In the genomic region with DNA sequence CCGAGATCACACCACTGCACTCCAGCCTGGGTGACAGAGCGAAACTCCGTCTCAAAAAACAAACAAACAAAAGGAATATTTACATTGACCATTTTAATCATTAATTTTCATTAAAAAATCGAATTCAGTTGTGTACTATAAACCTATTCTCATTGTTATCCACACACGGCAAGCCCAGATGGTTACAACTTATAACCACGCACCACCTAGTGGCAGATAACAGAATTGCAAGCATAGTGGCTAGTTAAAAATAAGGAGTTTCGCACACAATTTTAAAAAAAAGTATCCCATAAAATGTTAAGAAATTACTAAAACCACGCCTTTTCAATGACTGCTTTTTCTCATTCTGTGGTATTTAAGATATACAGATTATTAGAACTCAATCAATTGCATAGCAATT, we compare ENCODE assay signal across 8 cellular contexts. TPM values are rescaled to one million over a fixed set of nuclear protein-coding genes. Genes with fewer than 3 reads are reported as not detected.
DNase-seq lines count a peak whose midpoint lies in the region; ATAC-seq and TF ChIP-seq lines count a peak whose summit lies in the region.

No MANE protein-coding gene starts in this region.

- no peaks in the 10 kb centered on the region for H3K9me3 ChIP-seq in gastrocnemius medialis

- no peak for ATAC-seq in gastrocnemius medialis
- ATAC-seq in HG02623 (IDR thresholded peaks at IDR 0.05; ENCODE audit: unreplicated experiment) = no peak

- peak; percentile 26 for TF ChIP-seq CTCF in NB4 (IDR thresholded peaks at IDR 0.05; ENCODE audit: low read depth, low read length)
- TF ChIP-seq CTCF in gastrocnemius medialis (IDR thresholded peaks at IDR 0.05 in 4 of 5, conservative IDR thresholded peaks at IDR 0.05 in 1 of 5) = peak in 3 of 5 experiments; percentile 12 to 51 (median 18)

- H3K27ac ChIP-seq in gastrocnemius medialis (no peak overlapping the region), substantia nigra (ENCODE audit: low read depth, low read length, poor library complexity, severe bottlenecking) (no peak overlapping the region)

- peak; percentile 9 for DNase-seq in activated gamma-delta T cell treated with Interleukin-2 at 50 U/mL for 16 hours
- no peak for DNase-seq in activated gamma-delta T cell (lab: John Stamatoyannopoulos, UW)
- peak; percentile 45 for DNase-seq in NB4 (ENCODE audit: low read depth)
- DNase-seq in dermis blood vessel endothelial cell = peak; percentile 8
- DNase-seq in gastrocnemius medialis = no peak
- DNase-seq in substantia nigra (lab: John Stamatoyannopoulos, UW) = no peak
- no peak for DNase-seq in NCI-H1436 (lab: John Stamatoyannopoulos, UW)

- TF ChIP-seq POLR2A in NB4 (IDR thresholded peaks at IDR 0.05; ENCODE audit: extremely low read depth, insufficient read length) (no peak), gastrocnemius medialis (IDR thresholded peaks at IDR 0.05) (no peak)

- H3K36me3 ChIP-seq in gastrocnemius medialis = no peaks in the 10 kb centered on the region

- H3K4me1 ChIP-seq in gastrocnemius medialis = no peaks in the 10 kb centered on the region

- H3K4me3 ChIP-seq in NB4 (ENCODE audit: low read depth, low read length) (no peak overlapping the region), gastrocnemius medialis (no peak overlapping the region)

- intact Hi-C loops in gastrocnemius medialis (cut with DNase I; ENCODE audit: low total_unique reads) = no loop called here

- H3K27me3 ChIP-seq in gastrocnemius medialis = no peaks in the 10 kb centered on the region

- in situ Hi-C loops in gastrocnemius medialis (cut with MboI; ENCODE audit: low sequenced_read_pairs in 4 of 4) = no loop called here

RNA-seq across cellular contexts. Expression of a gene that starts 25.4 kb away (rescaled TPM):
- total RNA-seq in dermis blood vessel endothelial cell (0.68 and 2.2 TPM in 2 replicates), gastrocnemius medialis (1 to 10 TPM; 1.7 to 4.5 (median 2.8) TPM)

Comparison
In these comparisons a context has a peak if more than half of its experiments do, and no peak if none do; other contexts are left out.
1. DNase-seq: peak in activated gamma-delta T cell treated with Interleukin-2 at 50 U/mL for 16 hours (single experiment), NB4 (single experiment) and dermis blood vessel endothelial cell (single experiment); none in activated gamma-delta T cell (single experiment), gastrocnemius medialis (0 of 2), substantia nigra (0 of 49) and NCI-H1436 (single experiment).